35 cellular contexts compared by ENCODE assay signal in genomic region chr4:39996811-39997210, GRCh38.
"Had no signal": no experiment of that assay in that cellular context is flagged by ENCODE, and none has a peak within 500 bp of the region (broad histone marks: within the 10 kb centered on the region; RNA-seq: fewer than 3 reads in every experiment).

No MANE protein-coding gene starts in this region.

- H3K27me3 ChIP-seq: MG63 had no signal

- H3K4me3 ChIP-seq: MG63 had no signal

- DNase-seq: Karpas-422, Kasumi-1, MG63, MM.1S, MV-4-11, NCI-H1048, NCI-H1092, NCI-H1092 treated with DMSO at 0.1 percent for 48 hours, NCI-H1105, NCI-H1105 treated with DMSO at 0.1 percent for 48 hours, NCI-H1417, NCI-H1417 treated with DMSO at 0.1 percent for 48 hours, NCI-H1436, NCI-H1436 treated with DMSO at 0.1 percent for 48 hours, NCI-H146, NCI-H1694, NCI-H1694 treated with DMSO at 0.1 percent for 48 hours, NCI-H187, NCI-H187 treated with DMSO at 0.1 percent for 48 hours, NCI-H1930, NCI-H2029, NCI-H2029 treated with DMSO at 0.1 percent for 48 hours, NCI-H2081, NCI-H2081 treated with DMSO at 0.1 percent for 48 hours, NCI-H2107, NCI-H2171, NCI-H2171 treated with DMSO at 0.1 percent for 48 hours, NCI-H2227 treated with DMSO at 0.1 percent for 48 hours, NCI-H226, NCI-H345, NCI-H446, NCI-H446 treated with DMSO at 0.1 percent for 48 hours, NCI-H510A, NCI-H510A treated with DMSO at 0.1 percent for 48 hours, NCI-H524 had no signal

- H3K9me3 ChIP-seq: MG63 had no signal

- H3K36me3 ChIP-seq: MG63 had no signal
